Comparison of ENCODE assay signal across 20 cellular contexts in the genomic region with DNA sequence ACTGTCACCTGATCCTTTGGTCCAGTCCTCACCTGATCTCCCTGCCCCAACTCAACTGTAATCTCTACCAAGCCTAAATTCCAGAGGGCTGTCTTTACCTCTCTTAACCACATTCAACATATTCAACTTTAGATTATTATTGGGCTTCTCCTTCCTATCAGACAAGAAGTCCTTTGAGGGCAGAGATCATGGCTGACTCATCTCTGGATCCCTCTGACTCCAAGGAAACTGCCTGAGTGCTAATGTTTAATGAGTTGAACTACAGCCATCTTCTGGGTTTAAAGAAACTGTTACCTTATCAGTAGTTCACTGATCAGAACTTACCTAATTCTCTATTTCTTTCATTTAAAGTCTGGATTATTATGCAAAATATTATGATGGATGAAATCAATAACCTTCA.
DNase-seq lines count a peak whose midpoint lies in the region; ATAC-seq and TF ChIP-seq lines count a peak whose summit lies in the region.
"Had no signal": no experiment of that assay in that cellular context is flagged by ENCODE, and none has a peak within 500 bp of the region (broad histone marks: within the 10 kb centered on the region; RNA-seq: fewer than 3 reads in every experiment).

No MANE protein-coding gene starts in this region.

- TF ChIP-seq POLR2A in suprapubic skin (IDR thresholded peaks at IDR 0.05), result no peak

- H3K27ac ChIP-seq in HEK293 (ENCODE audit: extremely low read depth, low read depth, low read length) (no peak overlapping the region), suprapubic skin (no peak overlapping the region)
- H3K27ac ChIP-seq: GM23248, KMS-11 had no signal

- no peaks in the 10 kb centered on the region for H3K9me3 ChIP-seq in HEK293 (ENCODE audit: control insufficient read depth, insufficient read depth, low read depth, low read length)
- H3K9me3 ChIP-seq in suprapubic skin, result no peaks in the 10 kb centered on the region
- H3K9me3 ChIP-seq: Caco-2 had no signal

- POLR2A ChIA-PET in HEK293 (lab: Yijun Ruan, JAX), result no interaction called here

- CTCF ChIA-PET in HEK293 (lab: Yijun Ruan, JAX), result interaction anchor here (0.6 to 4.4 kb wide), 2 partner anchors 10 to 427 kb away, joined by 3 to 26 read pairs; no protein-coding TSS in a partner anchor

- DNase-seq in RPMI7951 (ENCODE audit: low read depth) (peak; percentile 22), hepatic stellate cell (ENCODE audit: low spot score) (peak; percentile 11), renal cortical epithelial cell (ENCODE audit: low read depth) (peak; percentile 52), NCI-H1930 (lab: John Stamatoyannopoulos, UW) (no peak), suprapubic skin (ENCODE audit: low spot score in 2 of 2) (no peak), D341Med (ENCODE audit: low spot score) (no peak)
- DNase-seq: Caco-2; GDM1; GM23248; NCI-H1092; NCI-H146; NCI-H446; NCI-H69; NK-92 treated with Interleukin-12 subunit alpha and Interleukin-12 subunit beta, amount 100 ng/mL, for 24 hours; SHP77 treated with DMSO at 0.1 percent for 48 hours had no signal

- no peak for TF ChIP-seq EP300 in suprapubic skin (IDR thresholded peaks at IDR 0.05)

- H3K4me1 ChIP-seq in HEK293 (ENCODE audit: control insufficient read depth, insufficient read depth, low read length) (peaks cover 2% of the 10 kb centered on the region; the same call in 1 of the 2 replicates), suprapubic skin (no peaks in the 10 kb centered on the region)
- H3K4me1 ChIP-seq: Caco-2 had no signal

- TF ChIP-seq CTCF in HEK293 (tag by site-specific recombination; IDR thresholded peaks at IDR 0.05) (no peak), suprapubic skin (IDR thresholded peaks at IDR 0.05) (no peak)

- no peak for ATAC-seq in GM21423 (IDR thresholded peaks at IDR 0.05; ENCODE audit: unreplicated experiment)
- ATAC-seq: GM12878, HCT116 had no signal

- no peaks in the 10 kb centered on the region for H3K27me3 ChIP-seq in suprapubic skin

- no peak overlapping the region for H3K4me3 ChIP-seq in HEK293 (ENCODE audit: low read depth, low read length)
- no peak overlapping the region for H3K4me3 ChIP-seq in suprapubic skin
- H3K4me3 ChIP-seq: GM12878, GM23248 had no signal

- no peaks in the 10 kb centered on the region for H3K36me3 ChIP-seq in HEK293 (ENCODE audit: control insufficient read depth in 2 of 2, insufficient read depth in 1 of 2, low read length in 2 of 2)
- no peaks in the 10 kb centered on the region for H3K36me3 ChIP-seq in suprapubic skin

TF ChIP-seq in HEK293, 187 proteins besides CTCF, POLR2A, EP300 and RAD21:
- TF ChIP-seq ZNF48 (tag by site-specific recombination; IDR thresholded peaks at IDR 0.05) (no peak), TCF7L2 (IDR thresholded peaks at IDR 0.05; ENCODE audit: borderline replicate concordance, low read depth, low read length) (peak; percentile 36; the same call in 1 of the 2 replicates), ZNF292 (tag by site-specific recombination; IDR thresholded peaks at IDR 0.05; ENCODE audit: borderline replicate concordance, low read depth) (no peak)
- TF ChIP-seq, protein P1, sequence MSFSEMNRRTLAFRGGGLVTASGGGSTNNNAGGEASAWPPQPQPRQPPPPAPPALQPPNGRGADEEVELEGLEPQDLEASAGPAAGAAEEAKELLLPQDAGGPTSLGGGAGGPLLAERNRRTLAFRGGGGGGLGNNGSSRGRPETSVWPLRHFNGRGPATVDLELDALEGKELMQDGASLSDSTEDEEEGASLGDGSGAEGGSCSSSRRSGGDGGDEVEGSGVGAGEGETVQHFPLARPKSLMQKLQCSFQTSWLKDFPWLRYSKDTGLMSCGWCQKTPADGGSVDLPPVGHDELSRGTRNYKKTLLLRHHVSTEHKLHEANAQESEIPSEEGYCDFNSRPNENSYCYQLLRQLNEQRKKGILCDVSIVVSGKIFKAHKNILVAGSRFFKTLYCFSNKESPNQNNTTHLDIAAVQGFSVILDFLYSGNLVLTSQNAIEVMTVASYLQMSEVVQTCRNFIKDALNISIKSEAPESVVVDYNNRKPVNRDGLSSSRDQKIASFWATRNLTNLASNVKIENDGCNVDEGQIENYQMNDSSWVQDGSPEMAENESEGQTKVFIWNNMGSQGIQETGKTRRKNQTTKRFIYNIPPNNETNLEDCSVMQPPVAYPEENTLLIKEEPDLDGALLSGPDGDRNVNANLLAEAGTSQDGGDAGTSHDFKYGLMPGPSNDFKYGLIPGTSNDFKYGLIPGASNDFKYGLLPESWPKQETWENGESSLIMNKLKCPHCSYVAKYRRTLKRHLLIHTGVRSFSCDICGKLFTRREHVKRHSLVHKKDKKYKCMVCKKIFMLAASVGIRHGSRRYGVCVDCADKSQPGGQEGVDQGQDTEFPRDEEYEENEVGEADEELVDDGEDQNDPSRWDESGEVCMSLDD (tag by site-specific recombination; IDR thresholded peaks at IDR 0.05), result no peak
TF ChIP-seq in HEK293: peak in this region for 1.

Comparison
In these comparisons a context has a peak if more than half of its experiments do, and no peak if none do; other contexts are left out.
1. DNase-seq: peak in RPMI7951 (single experiment), hepatic stellate cell (single experiment) and renal cortical epithelial cell (single experiment); none in NCI-H1930 (0 of 2), suprapubic skin (0 of 2) and D341Med (single experiment).